In genomic region chr11:62553839-62554361, GRCh38 we compare ENCODE assay signal across 8 cellular contexts. TPM values are rescaled to one million over a fixed set of nuclear protein-coding genes. Genes with fewer than 3 reads are reported as not detected.
DNase-seq lines count a peak whose midpoint lies in the region; ATAC-seq, FAIRE-seq and TF ChIP-seq lines count a peak whose summit lies in the region.

No MANE protein-coding gene starts in this region.

- H3K4me3 ChIP-seq in HCT116 (replicated peaks in 1 of 2; ENCODE audit: low read depth in 1 of 2, low read length in 2 of 2) (peak overlapping the region; percentile 36 to 52), WI38 (ENCODE audit: low read depth, low read length) (peak overlapping the region; percentile 55), spleen (peak overlapping the region in 1 of 8 donors; percentile 24)

- H3K27me3 ChIP-seq in HCT116 (ENCODE audit: insufficient read depth, low read length): no peaks in the 10 kb centered on the region
- no peaks in the 10 kb centered on the region for H3K27me3 ChIP-seq in spleen (replicated peaks in 1 of 7)

- 73 to 88% (median 79%) methylated on average over 8 of the region's 8 CpGs for WGBS in spleen, 5 donors

- BruUV-seq in HCT116 (replicated peaks; lab: Mats Ljungman, UMichigan): no TSS peak

- peaks cover 15% of the 10 kb centered on the region for H3K79me2 ChIP-seq in HCT116 (ENCODE audit: insufficient read depth, low read length)

- no peaks in the 10 kb centered on the region; the same call in 1 of the 2 replicates for H4K20me1 ChIP-seq in HCT116 (ENCODE audit: insufficient read depth)

- peak overlapping the region; percentile 99 for H3K27ac ChIP-seq in HCT116 (ENCODE audit: low read depth, low read length)
- H3K27ac ChIP-seq in spleen: peak overlapping the region; percentile 80 to 95 (median 86)

- no peak for TF ChIP-seq POLR2A in HCT116 (IDR thresholded peaks at IDR 0.05; ENCODE audit: borderline replicate concordance, extremely low read depth, insufficient read depth, insufficient read length)
- no peak for TF ChIP-seq POLR2A in spleen (IDR thresholded peaks at IDR 0.05)

- TF ChIP-seq RAD21 in HCT116 (IDR thresholded peaks at IDR 0.05; ENCODE audit: low read depth): no peak

- intact Hi-C loops in HCT116 (cut with micrococcal nuclease) (no loop called here), spleen (cut with DNase I; ENCODE audit: low total_unique reads) (no loop called here)

- H3K9me2 ChIP-seq in HCT116 (ENCODE audit: insufficient read depth): no peaks in the 10 kb centered on the region

- CTCF ChIA-PET in HCT116 (lab: Charles Lee): interaction anchor here (2.2 to 3.8 kb wide), 3 partner anchors 10 to 159 kb away, joined by 9 to 39 read pairs (median 30); no protein-coding TSS in a partner anchor

- TF ChIP-seq CTCF in HCT116 (IDR thresholded peaks at IDR 0.05 in 2 of 3, conservative IDR thresholded peaks at IDR 0.05 in 1 of 3; ENCODE audit: borderline replicate concordance in 1 of 3, insufficient read depth in 1 of 3, low read depth in 2 of 3, low read length in 2 of 3) (no peak), WI38 (IDR thresholded peaks at IDR 0.05; ENCODE audit: low read depth, low read length) (no peak), spleen (IDR thresholded peaks at IDR 0.05 in 8 of 11, conservative IDR thresholded peaks at IDR 0.05 in 3 of 11) (no peak)

- POLR2A ChIA-PET in HCT116 (lab: Charles Lee): interaction anchor here (1.1 to 2.1 kb wide), 9 partner anchors 7 to 287 kb away, joined by 4 to 15 read pairs (median 6); partner anchors contain the start of genes C11orf98, CSKMT, EEF1G and TUT1

- no peak overlapping the region for H2AFZ ChIP-seq in HCT116 (ENCODE audit: low read depth, low read length, poor library complexity, severe bottlenecking)

- H3K4me1 ChIP-seq in HCT116 (ENCODE audit: control insufficient read depth in 1 of 2, insufficient read depth in 2 of 2, low read length in 2 of 2) (peaks cover 70 to 87% of the 10 kb centered on the region in 2 experiments), spleen (peaks cover 68 to 97% (median 81%) of the 10 kb centered on the region in 6 donors)

- RAD21 ChIA-PET in HCT116 (lab: Charles Lee; ENCODE audit: low non-redundant PET in 1 of 2, low total read pairs in 2 of 2, uncharacterized antibody in 2 of 2, unreplicated experiment in 2 of 2): interaction anchor here (1.1 to 2.3 kb wide), 3 partner anchors 11 to 129 kb away, joined by 3 to 8 read pairs (median 6); no protein-coding TSS in a partner anchor

- peak overlapping the region; percentile 81 for H3K9ac ChIP-seq in HCT116 (ENCODE audit: low read length)

- no peak for FAIRE-seq in HTR-8/SVneo (lab: Jason Lieb, UNC)

- no peaks in the 10 kb centered on the region for H3K9me3 ChIP-seq in HCT116 (ENCODE audit: control insufficient read depth in 1 of 2, insufficient read depth in 1 of 2, low read depth in 1 of 2, low read length in 2 of 2)
- H3K9me3 ChIP-seq in spleen: no peaks in the 10 kb centered on the region

- peaks cover 4 to 5% of the 10 kb centered on the region in 2 experiments; a peak in 3 of 4 replicates for H3K36me3 ChIP-seq in HCT116 (ENCODE audit: control insufficient read depth in 1 of 2, insufficient read depth in 2 of 2, low read length in 2 of 2)
- peaks cover 0 to 18% (median 10%) of the 10 kb centered on the region in 6 donors for H3K36me3 ChIP-seq in spleen

- ATAC-seq in HCT116 (peak; percentile 33), HG03175 (IDR thresholded peaks at IDR 0.05; ENCODE audit: unreplicated experiment) (no peak)

- DNase-seq in HCT116 (ENCODE audit: low read depth, low spot score) (peak; percentile 68), glomerular visceral epithelial cell (ENCODE audit: extremely low spot score) (peak; percentile 82), spleen (no peak), HTR-8/SVneo (ENCODE audit: insufficient read length, low spot score) (no peak), GM19238 (ENCODE audit: insufficient read length, low spot score) (no peak)
- no peak for DNase-seq in NK-92 treated with Interleukin-12 subunit alpha and Interleukin-12 subunit beta, amount 100 ng/mL, for 24 hours (lab: John Stamatoyannopoulos, UW)

- H3K4me2 ChIP-seq in HCT116 (ENCODE audit: low read length): peak overlapping the region; percentile 94

TF ChIP-seq in HCT116, 20 proteins besides CTCF, POLR2A, EP300 and RAD21:
- TF ChIP-seq TCF7L2 (IDR thresholded peaks at IDR 0.05; ENCODE audit: borderline replicate concordance, extremely low read depth, insufficient read depth, insufficient read length): no peak
- no peak for TF ChIP-seq ZNF274 (IDR thresholded peaks at IDR 0.05; ENCODE audit: low read depth, low read length)
- no peak for TF ChIP-seq ELF1 (IDR thresholded peaks at IDR 0.05; ENCODE audit: borderline replicate concordance, low read depth)
- peak; percentile 37; the same call in 1 of the 2 replicates for TF ChIP-seq POLR2AphosphoS5 (IDR thresholded peaks at IDR 0.05; ENCODE audit: low read depth, low read length)
- TF ChIP-seq FOSL1 (IDR thresholded peaks at IDR 0.05; ENCODE audit: low read depth): no peak
- no peak for TF ChIP-seq ZFX (IDR thresholded peaks at IDR 0.05)

RNA-seq across cellular contexts. Expression of gene AHNAK, which starts 7.3 kb away (rescaled TPM):
- total RNA-seq in HCT116 (2021; ENCODE audit: unreplicated experiment) (239 TPM), spleen (100 to 1,000 TPM; 168 to 370 (median 289) TPM)
- polyA plus RNA-seq in HCT116 (2012): 99.3 and 137 TPM in 2 replicates
- polyA plus RNA-seq in spleen: 10 to 100 TPM; 11.8 to 24.0 (median 12.0) TPM

RNA-seq across cellular contexts. Expression of gene EEF1G, which starts 19.8 kb away (rescaled TPM):
- total RNA-seq in HCT116 (2021; ENCODE audit: unreplicated experiment) (1,901 TPM), spleen (1,000 to 10,000 TPM in 6 of 7 donors, 100 to 1,000 TPM in 1; 989 to 1,475 (median 1,270) TPM)
- 2,991 and 3,021 TPM in 2 replicates for polyA plus RNA-seq in HCT116 (2012)
- 1,000 to 10,000 TPM; 2,364 to 2,501 (median 2,474) TPM for polyA plus RNA-seq in spleen

RNA-seq across cellular contexts. Expression of gene TUT1, which starts 37.4 kb away (rescaled TPM):
- total RNA-seq in HCT116 (2021; ENCODE audit: unreplicated experiment): 49.0 TPM
- polyA plus RNA-seq in HCT116 (2012): 23.7 and 25.5 TPM in 2 replicates
- 10 to 100 TPM; 14.4 to 30.9 (median 20.1) TPM for total RNA-seq in spleen
- 10 to 100 TPM; 14.5 to 24.1 (median 16.1) TPM for polyA plus RNA-seq in spleen

RNA-seq across cellular contexts. Expression of gene MTA2, which starts 47.8 kb away (rescaled TPM):
- total RNA-seq in HCT116 (2021; ENCODE audit: unreplicated experiment) (98.9 TPM), spleen (100 to 1,000 TPM; 102 to 154 (median 114) TPM)
- polyA plus RNA-seq in HCT116 (2012): 61.2 and 68.3 TPM in 2 replicates
- 10 to 100 TPM; 55.3 to 94.6 (median 58.5) TPM for polyA plus RNA-seq in spleen

RNA-seq across cellular contexts. Expression of gene EML3, which starts 58.7 kb away (rescaled TPM):
- 124 TPM for total RNA-seq in HCT116 (2021; ENCODE audit: unreplicated experiment)
- 65.7 and 71.8 TPM in 2 replicates for polyA plus RNA-seq in HCT116 (2012)
- total RNA-seq in spleen: 100 to 1,000 TPM in 5 of 7 donors, 10 to 100 TPM in 2; 46.7 to 159 (median 116) TPM
- polyA plus RNA-seq in spleen: 100 to 1,000 TPM in 1 of 3 donors, 10 to 100 TPM in 2; 51.0 to 116 (median 78.6) TPM

Comparison
In these comparisons a context has a peak if more than half of its experiments do, and no peak if none do; other contexts are left out.
1. DNase-seq: peak in HCT116 (single experiment) and glomerular visceral epithelial cell (single experiment); none in spleen (single experiment), NK-92 treated with Interleukin-12 subunit alpha and Interleukin-12 subunit beta, amount 100 ng/mL, for 24 hours (single experiment), HTR-8/SVneo (single experiment) and GM19238 (single experiment).